In the genomic region with DNA sequence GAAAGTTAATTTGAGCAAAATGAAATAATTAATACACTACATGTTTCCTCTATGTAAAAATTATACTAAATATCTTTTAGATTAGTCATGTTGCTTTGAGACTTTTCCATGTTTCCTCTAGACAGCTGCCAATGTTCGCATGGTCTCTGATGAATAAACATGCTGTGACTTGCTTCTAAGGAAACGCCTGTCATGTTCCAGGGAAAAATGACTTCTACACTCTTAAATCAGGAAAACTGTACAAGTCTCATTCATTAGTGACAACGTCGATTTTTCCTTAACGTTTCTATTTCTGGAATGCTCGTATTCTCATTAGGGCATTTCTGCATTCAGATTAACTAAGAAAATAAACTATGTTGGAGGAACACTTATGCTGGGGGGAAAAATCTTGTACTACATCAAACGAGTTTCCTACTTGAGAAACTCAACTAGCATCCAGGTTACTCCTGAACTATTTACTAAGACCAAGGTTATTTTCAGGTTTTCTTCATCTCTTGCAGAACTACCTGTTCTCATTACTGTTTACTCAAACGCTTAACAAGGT, we compare ENCODE assay signal across 2 cellular contexts.
TF ChIP-seq lines count a peak whose summit lies in the region.

No MANE protein-coding gene starts in this region.

TF ChIP-seq in A549, 52 proteins besides CTCF, POLR2A, EP300 and RAD21 (continued from another document):
- no peak for TF ChIP-seq KDM5A (IDR thresholded peaks at IDR 0.05)
- TF ChIP-seq HDAC2 (IDR thresholded peaks at IDR 0.05): no peak
- no peak for TF ChIP-seq HOXB5 (CRISPR knock-in tag; IDR thresholded peaks at IDR 0.05)

TF ChIP-seq in HCT116, 20 proteins besides CTCF, POLR2A, EP300 and RAD21 (continued from another document):
- TF ChIP-seq, protein P1, sequence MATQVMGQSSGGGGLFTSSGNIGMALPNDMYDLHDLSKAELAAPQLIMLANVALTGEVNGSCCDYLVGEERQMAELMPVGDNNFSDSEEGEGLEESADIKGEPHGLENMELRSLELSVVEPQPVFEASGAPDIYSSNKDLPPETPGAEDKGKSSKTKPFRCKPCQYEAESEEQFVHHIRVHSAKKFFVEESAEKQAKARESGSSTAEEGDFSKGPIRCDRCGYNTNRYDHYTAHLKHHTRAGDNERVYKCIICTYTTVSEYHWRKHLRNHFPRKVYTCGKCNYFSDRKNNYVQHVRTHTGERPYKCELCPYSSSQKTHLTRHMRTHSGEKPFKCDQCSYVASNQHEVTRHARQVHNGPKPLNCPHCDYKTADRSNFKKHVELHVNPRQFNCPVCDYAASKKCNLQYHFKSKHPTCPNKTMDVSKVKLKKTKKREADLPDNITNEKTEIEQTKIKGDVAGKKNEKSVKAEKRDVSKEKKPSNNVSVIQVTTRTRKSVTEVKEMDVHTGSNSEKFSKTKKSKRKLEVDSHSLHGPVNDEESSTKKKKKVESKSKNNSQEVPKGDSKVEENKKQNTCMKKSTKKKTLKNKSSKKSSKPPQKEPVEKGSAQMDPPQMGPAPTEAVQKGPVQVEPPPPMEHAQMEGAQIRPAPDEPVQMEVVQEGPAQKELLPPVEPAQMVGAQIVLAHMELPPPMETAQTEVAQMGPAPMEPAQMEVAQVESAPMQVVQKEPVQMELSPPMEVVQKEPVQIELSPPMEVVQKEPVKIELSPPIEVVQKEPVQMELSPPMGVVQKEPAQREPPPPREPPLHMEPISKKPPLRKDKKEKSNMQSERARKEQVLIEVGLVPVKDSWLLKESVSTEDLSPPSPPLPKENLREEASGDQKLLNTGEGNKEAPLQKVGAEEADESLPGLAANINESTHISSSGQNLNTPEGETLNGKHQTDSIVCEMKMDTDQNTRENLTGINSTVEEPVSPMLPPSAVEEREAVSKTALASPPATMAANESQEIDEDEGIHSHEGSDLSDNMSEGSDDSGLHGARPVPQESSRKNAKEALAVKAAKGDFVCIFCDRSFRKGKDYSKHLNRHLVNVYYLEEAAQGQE (IDR thresholded peaks at IDR 0.05; ENCODE audit: low read depth): no peak
- TF ChIP-seq EZH2 (IDR thresholded peaks at IDR 0.05) (no peak), FOSL1 (IDR thresholded peaks at IDR 0.05; ENCODE audit: low read depth) (no peak), ATF3 (IDR thresholded peaks at IDR 0.05) (no peak), CBX3 (IDR thresholded peaks at IDR 0.05; ENCODE audit: low read depth) (no peak)
TF ChIP-seq in HCT116: peak in this region for 0.
